In genomic region chr6:29887819-29888581, GRCh38 we compare ENCODE assay signal across 1 cellular context.
TF ChIP-seq lines count a peak whose summit lies in the region.

No MANE protein-coding gene starts in this region.

TF ChIP-seq in H1, 55 proteins besides CTCF, POLR2A, EP300 and RAD21 (continued from another document):
- TF ChIP-seq, protein P1, sequence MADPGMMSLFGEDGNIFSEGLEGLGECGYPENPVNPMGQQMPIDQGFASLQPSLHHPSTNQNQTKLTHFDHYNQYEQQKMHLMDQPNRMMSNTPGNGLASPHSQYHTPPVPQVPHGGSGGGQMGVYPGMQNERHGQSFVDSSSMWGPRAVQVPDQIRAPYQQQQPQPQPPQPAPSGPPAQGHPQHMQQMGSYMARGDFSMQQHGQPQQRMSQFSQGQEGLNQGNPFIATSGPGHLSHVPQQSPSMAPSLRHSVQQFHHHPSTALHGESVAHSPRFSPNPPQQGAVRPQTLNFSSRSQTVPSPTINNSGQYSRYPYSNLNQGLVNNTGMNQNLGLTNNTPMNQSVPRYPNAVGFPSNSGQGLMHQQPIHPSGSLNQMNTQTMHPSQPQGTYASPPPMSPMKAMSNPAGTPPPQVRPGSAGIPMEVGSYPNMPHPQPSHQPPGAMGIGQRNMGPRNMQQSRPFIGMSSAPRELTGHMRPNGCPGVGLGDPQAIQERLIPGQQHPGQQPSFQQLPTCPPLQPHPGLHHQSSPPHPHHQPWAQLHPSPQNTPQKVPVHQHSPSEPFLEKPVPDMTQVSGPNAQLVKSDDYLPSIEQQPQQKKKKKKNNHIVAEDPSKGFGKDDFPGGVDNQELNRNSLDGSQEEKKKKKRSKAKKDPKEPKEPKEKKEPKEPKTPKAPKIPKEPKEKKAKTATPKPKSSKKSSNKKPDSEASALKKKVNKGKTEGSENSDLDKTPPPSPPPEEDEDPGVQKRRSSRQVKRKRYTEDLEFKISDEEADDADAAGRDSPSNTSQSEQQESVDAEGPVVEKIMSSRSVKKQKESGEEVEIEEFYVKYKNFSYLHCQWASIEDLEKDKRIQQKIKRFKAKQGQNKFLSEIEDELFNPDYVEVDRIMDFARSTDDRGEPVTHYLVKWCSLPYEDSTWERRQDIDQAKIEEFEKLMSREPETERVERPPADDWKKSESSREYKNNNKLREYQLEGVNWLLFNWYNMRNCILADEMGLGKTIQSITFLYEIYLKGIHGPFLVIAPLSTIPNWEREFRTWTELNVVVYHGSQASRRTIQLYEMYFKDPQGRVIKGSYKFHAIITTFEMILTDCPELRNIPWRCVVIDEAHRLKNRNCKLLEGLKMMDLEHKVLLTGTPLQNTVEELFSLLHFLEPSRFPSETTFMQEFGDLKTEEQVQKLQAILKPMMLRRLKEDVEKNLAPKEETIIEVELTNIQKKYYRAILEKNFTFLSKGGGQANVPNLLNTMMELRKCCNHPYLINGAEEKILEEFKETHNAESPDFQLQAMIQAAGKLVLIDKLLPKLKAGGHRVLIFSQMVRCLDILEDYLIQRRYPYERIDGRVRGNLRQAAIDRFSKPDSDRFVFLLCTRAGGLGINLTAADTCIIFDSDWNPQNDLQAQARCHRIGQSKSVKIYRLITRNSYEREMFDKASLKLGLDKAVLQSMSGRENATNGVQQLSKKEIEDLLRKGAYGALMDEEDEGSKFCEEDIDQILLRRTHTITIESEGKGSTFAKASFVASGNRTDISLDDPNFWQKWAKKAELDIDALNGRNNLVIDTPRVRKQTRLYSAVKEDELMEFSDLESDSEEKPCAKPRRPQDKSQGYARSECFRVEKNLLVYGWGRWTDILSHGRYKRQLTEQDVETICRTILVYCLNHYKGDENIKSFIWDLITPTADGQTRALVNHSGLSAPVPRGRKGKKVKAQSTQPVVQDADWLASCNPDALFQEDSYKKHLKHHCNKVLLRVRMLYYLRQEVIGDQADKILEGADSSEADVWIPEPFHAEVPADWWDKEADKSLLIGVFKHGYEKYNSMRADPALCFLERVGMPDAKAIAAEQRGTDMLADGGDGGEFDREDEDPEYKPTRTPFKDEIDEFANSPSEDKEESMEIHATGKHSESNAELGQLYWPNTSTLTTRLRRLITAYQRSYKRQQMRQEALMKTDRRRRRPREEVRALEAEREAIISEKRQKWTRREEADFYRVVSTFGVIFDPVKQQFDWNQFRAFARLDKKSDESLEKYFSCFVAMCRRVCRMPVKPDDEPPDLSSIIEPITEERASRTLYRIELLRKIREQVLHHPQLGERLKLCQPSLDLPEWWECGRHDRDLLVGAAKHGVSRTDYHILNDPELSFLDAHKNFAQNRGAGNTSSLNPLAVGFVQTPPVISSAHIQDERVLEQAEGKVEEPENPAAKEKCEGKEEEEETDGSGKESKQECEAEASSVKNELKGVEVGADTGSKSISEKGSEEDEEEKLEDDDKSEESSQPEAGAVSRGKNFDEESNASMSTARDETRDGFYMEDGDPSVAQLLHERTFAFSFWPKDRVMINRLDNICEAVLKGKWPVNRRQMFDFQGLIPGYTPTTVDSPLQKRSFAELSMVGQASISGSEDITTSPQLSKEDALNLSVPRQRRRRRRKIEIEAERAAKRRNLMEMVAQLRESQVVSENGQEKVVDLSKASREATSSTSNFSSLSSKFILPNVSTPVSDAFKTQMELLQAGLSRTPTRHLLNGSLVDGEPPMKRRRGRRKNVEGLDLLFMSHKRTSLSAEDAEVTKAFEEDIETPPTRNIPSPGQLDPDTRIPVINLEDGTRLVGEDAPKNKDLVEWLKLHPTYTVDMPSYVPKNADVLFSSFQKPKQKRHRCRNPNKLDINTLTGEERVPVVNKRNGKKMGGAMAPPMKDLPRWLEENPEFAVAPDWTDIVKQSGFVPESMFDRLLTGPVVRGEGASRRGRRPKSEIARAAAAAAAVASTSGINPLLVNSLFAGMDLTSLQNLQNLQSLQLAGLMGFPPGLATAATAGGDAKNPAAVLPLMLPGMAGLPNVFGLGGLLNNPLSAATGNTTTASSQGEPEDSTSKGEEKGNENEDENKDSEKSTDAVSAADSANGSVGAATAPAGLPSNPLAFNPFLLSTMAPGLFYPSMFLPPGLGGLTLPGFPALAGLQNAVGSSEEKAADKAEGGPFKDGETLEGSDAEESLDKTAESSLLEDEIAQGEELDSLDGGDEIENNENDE (IDR thresholded peaks at IDR 0.05; ENCODE audit: insufficient replicate concordance, low read length): no peak
- TF ChIP-seq KDM5A (IDR thresholded peaks at IDR 0.05; ENCODE audit: low read length): no peak
- no peak for TF ChIP-seq JUN (IDR thresholded peaks at IDR 0.05; ENCODE audit: low read depth, low read length)
- 0 out of 2 replicates have a peak, but pooled peaks have one; percentile 11 for TF ChIP-seq CREB1 (IDR thresholded peaks at IDR 0.05)
- peak; percentile 73; the same call in 1 of the 2 replicates for TF ChIP-seq RBBP5 (IDR thresholded peaks at IDR 0.05; ENCODE audit: borderline replicate concordance, low read depth, low read length)
- TF ChIP-seq, protein P2, sequence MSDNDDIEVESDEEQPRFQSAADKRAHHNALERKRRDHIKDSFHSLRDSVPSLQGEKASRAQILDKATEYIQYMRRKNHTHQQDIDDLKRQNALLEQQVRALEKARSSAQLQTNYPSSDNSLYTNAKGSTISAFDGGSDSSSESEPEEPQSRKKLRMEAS (IDR thresholded peaks at IDR 0.05): peak; percentile 65; the same call in 1 of the 2 replicates
- TF ChIP-seq KDM4A (IDR thresholded peaks at IDR 0.05; ENCODE audit: low read depth, low read length, severe bottlenecking): peak; percentile 92
